In genomic region chr14:73783107-73783727, GRCh38 we compare ENCODE assay signal across 9 cellular contexts.
A peak's percentile ranks its signal among the peaks of the same experiment; 100 is the strongest.
DNase-seq lines count a peak whose midpoint lies in the region; ATAC-seq and TF ChIP-seq lines count a peak whose summit lies in the region.
"Had no signal": no experiment of that assay in that cellular context is flagged by ENCODE, and none has a peak within 500 bp of the region (broad histone marks: within the 10 kb centered on the region; RNA-seq: fewer than 3 reads in every experiment).

No MANE protein-coding gene starts in this region.

- H3K9me3 Mint-ChIP-seq in endothelial cell (ENCODE audit: unreplicated experiment): no peaks in the 10 kb centered on the region

- H3K4me3 ChIP-seq in OCI-LY1 (ENCODE audit: low read depth, low read length, poor library complexity, severe bottlenecking) (no peak overlapping the region), trophoblast cell (ENCODE audit: low read depth, low read length) (no peak overlapping the region)

- H3K4me1 Mint-ChIP-seq in endothelial cell (ENCODE audit: unreplicated experiment): peaks cover 50% of the 10 kb centered on the region

- no peak overlapping the region for H3K18ac ChIP-seq in trophoblast cell (ENCODE audit: low read length)

- H2BK5ac ChIP-seq in trophoblast cell (ENCODE audit: low read depth, low read length, poor library complexity): no peak overlapping the region

- H2AFZ ChIP-seq in OCI-LY1 (ENCODE audit: low read length) (no peak overlapping the region), trophoblast cell (ENCODE audit: insufficient read depth, low read length, poor library complexity) (no peak overlapping the region)

- no CpG with 5 or more reads among the region's 10 CpGs for WGBS in trophoblast cell (ENCODE audit: extremely low coverage, insufficient coverage, insufficient read length)

- no peak overlapping the region for H2BK12ac ChIP-seq in trophoblast cell (ENCODE audit: low read length)

- H3K27ac ChIP-seq in OCI-LY1 (ENCODE audit: low read depth, low read length, poor library complexity, severe bottlenecking) (peak overlapping the region; percentile 80), trophoblast cell (ENCODE audit: low read depth, low read length) (peak overlapping the region; percentile 94)

- H4K91ac ChIP-seq in trophoblast cell (ENCODE audit: low read depth, low read length): no peak overlapping the region

- no peak overlapping the region for H3K23ac ChIP-seq in trophoblast cell (ENCODE audit: low read length)

- H3K79me1 ChIP-seq in trophoblast cell (ENCODE audit: low read length): peaks cover 40% of the 10 kb centered on the region

- H3K27me3 Mint-ChIP-seq in endothelial cell (ENCODE audit: unreplicated experiment): peaks cover 13% of the 10 kb centered on the region

- H4K12ac ChIP-seq in trophoblast cell (ENCODE audit: low read depth, low read length): no peak overlapping the region

- H3K4me1 ChIP-seq in OCI-LY1 (ENCODE audit: insufficient read depth, low read length, severe bottlenecking) (peaks cover 59% of the 10 kb centered on the region), trophoblast cell (ENCODE audit: control insufficient read depth in 1 of 2, insufficient read depth in 2 of 2, low read length in 2 of 2) (peaks cover 28 to 39% of the 10 kb centered on the region in 2 experiments)

- H3K27ac Mint-ChIP-seq in endothelial cell (ENCODE audit: unreplicated experiment): peak overlapping the region; percentile 79

- H3K36me3 ChIP-seq in OCI-LY1 (ENCODE audit: insufficient read depth, low read length): peaks cover 7% of the 10 kb centered on the region
- peaks cover 0 to 2% of the 10 kb centered on the region in 2 experiments for H3K36me3 ChIP-seq in trophoblast cell (ENCODE audit: control insufficient read depth in 1 of 2, insufficient read depth in 2 of 2, low read length in 2 of 2)

- TF ChIP-seq CTCF in OCI-LY1 (IDR thresholded peaks at IDR 0.05; ENCODE audit: low read length) (no peak), endothelial cell (IDR thresholded peaks at IDR 0.05; ENCODE audit: unreplicated experiment) (no peak)

- H3K4ac ChIP-seq in trophoblast cell (ENCODE audit: low read depth, low read length): no peak overlapping the region

- H3K4me2 ChIP-seq in OCI-LY1 (ENCODE audit: low read length): peak overlapping the region; percentile 82
- peak overlapping the region; percentile 28 for H3K4me2 ChIP-seq in trophoblast cell (ENCODE audit: low read length)

- H3K36me3 Mint-ChIP-seq in endothelial cell (ENCODE audit: low read depth, unreplicated experiment): peaks cover 7% of the 10 kb centered on the region

- H3K79me2 ChIP-seq in OCI-LY1 (ENCODE audit: insufficient read depth, low read length): peaks cover 64% of the 10 kb centered on the region
- H3K79me2 ChIP-seq in trophoblast cell (ENCODE audit: control insufficient read depth, insufficient read depth, low read length, poor library complexity): peaks cover 18% of the 10 kb centered on the region

- H3K14ac ChIP-seq in trophoblast cell (ENCODE audit: low read length): no peak overlapping the region

- H3F3A ChIP-seq in OCI-LY1 (ENCODE audit: insufficient read depth, low read length): no peaks in the 10 kb centered on the region

- peak; percentile 92 for DNase-seq in DMS79 (lab: John Stamatoyannopoulos, UW)
- no peak for DNase-seq in endothelial cell (ENCODE audit: low spot score)
- DNase-seq in trophoblast cell: no peak
- DNase-seq in activated CD4-positive, CD25-positive, alpha-beta regulatory T cell treated with anti-CD3 and anti-CD28 coated beads, Interleukin-2, amount 50 U/mL, for 72 hours: no peak
- no peak for DNase-seq in cerebellar nuclear complex (lab: John Stamatoyannopoulos, UW)

- no peak overlapping the region for H4K8ac ChIP-seq in trophoblast cell (ENCODE audit: low read depth, low read length)

- H3K9me3 ChIP-seq in OCI-LY1 (ENCODE audit: low read length) (no peaks in the 10 kb centered on the region), trophoblast cell (ENCODE audit: insufficient read depth, low read depth, low read length) (no peaks in the 10 kb centered on the region)

- H3K9me2 ChIP-seq in OCI-LY1 (ENCODE audit: low read depth, low read length): no peaks in the 10 kb centered on the region

- H2BK120ac ChIP-seq in trophoblast cell (ENCODE audit: insufficient read depth, low read length, poor library complexity): peak overlapping the region; percentile 44

- peak overlapping the region; percentile 73 for H3K4me3 Mint-ChIP-seq in endothelial cell (ENCODE audit: unreplicated experiment)

- H3K27me3 ChIP-seq in OCI-LY1 (ENCODE audit: insufficient read depth, low read length) (no peaks in the 10 kb centered on the region), trophoblast cell (ENCODE audit: insufficient read depth, low read length) (no peaks in the 10 kb centered on the region)

- H3K9ac ChIP-seq in OCI-LY1 (ENCODE audit: low read length) (peak overlapping the region; percentile 88; the same call in 1 of the 2 replicates), trophoblast cell (ENCODE audit: low read length) (no peak overlapping the region)

- no peaks in the 10 kb centered on the region for H4K20me1 ChIP-seq in OCI-LY1 (ENCODE audit: insufficient read depth, low read length)

- ATAC-seq in GM21528 (IDR thresholded peaks at IDR 0.05; ENCODE audit: low FRiP score, unreplicated experiment) (no peak), GM19467 (IDR thresholded peaks at IDR 0.05; ENCODE audit: unreplicated experiment) (no peak)
- ATAC-seq: HCT116 had no signal

- no peak overlapping the region for H2AK5ac ChIP-seq in trophoblast cell (ENCODE audit: low read length)
